25 cellular contexts compared by ENCODE assay signal in the genomic region with DNA sequence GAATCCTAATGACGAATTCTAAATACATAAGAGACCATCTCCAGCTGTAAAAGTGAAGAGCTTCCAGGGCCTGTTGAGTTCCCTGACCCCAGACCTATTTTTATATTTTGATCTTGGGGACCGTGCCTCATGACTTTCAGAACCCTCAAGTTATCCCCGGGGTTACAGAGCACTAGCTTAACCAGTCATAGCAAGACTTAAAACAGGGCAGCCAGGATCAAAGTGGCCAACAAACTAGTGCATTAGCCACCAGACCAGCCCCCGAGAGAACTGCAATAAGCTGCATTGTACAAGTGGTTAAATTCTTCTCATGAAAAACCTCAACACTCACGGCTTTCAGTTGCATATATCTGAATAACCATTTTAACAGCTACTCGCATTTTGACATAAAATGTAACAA.
A peak's percentile ranks its signal among the peaks of the same experiment; 100 is the strongest.
DNase-seq lines count a peak whose midpoint lies in the region; ATAC-seq, FAIRE-seq and TF ChIP-seq lines count a peak whose summit lies in the region.
"Had no signal": no experiment of that assay in that cellular context is flagged by ENCODE, and none has a peak within 500 bp of the region (broad histone marks: within the 10 kb centered on the region; RNA-seq: fewer than 3 reads in every experiment).

No MANE protein-coding gene starts in this region.

- no peak overlapping the region for H3K4me3 ChIP-seq in GM12878
- peak overlapping the region; percentile 12 for H3K4me3 ChIP-seq in neural progenitor cell
- H3K4me3 ChIP-seq: A549, MG63 had no signal

- peaks cover 0 to 3% of the 10 kb centered on the region in 2 experiments; a peak in 1 of 4 replicates for H3K27me3 ChIP-seq in GM12878 (replicated peaks in 1 of 2; ENCODE audit: control insufficient read depth in 2 of 2, insufficient read depth in 2 of 2, low read length in 1 of 2)
- peaks cover 49% of the 10 kb centered on the region for H3K27me3 ChIP-seq in neural progenitor cell
- H3K27me3 ChIP-seq: MG63 had no signal

- H4K20me1 ChIP-seq in GM12878 (ENCODE audit: control insufficient read depth, insufficient read depth) (no peaks in the 10 kb centered on the region), neural progenitor cell (ENCODE audit: low read depth) (peaks cover 17% of the 10 kb centered on the region)

- H3K9me3 ChIP-seq in GM12878 (replicated peaks; ENCODE audit: control insufficient read depth, insufficient read depth, low read length) (no peaks in the 10 kb centered on the region), neural progenitor cell (ENCODE audit: low read depth) (no peaks in the 10 kb centered on the region)
- H3K9me3 ChIP-seq: A549, MG63 had no signal

- no TSS peak for BruUV-seq in GM12878 (replicated peaks; lab: Mats Ljungman, UMichigan)

- peaks cover 66% of the 10 kb centered on the region for H3K4me1 Mint-ChIP-seq in neural progenitor cell
- H3K4me1 Mint-ChIP-seq in naive thymus-derived CD8-positive, alpha-beta T cell, result no peaks in the 10 kb centered on the region
- H3K4me1 Mint-ChIP-seq: CD4-positive, alpha-beta memory T cell; T-cell had no signal

- no peak overlapping the region for H3K4me3 Mint-ChIP-seq in neural progenitor cell
- H3K4me3 Mint-ChIP-seq in naive thymus-derived CD8-positive, alpha-beta T cell, result no peak overlapping the region
- H3K4me3 Mint-ChIP-seq: CD4-positive, alpha-beta memory T cell; T-cell had no signal

- DNase-seq in GM12878 (ENCODE audit: low read depth, low spot score), result no peak
- peak; percentile 21 for DNase-seq in neural progenitor cell (ENCODE audit: low spot score)
- no peak for DNase-seq in NK-92 treated with Interleukin-12 subunit alpha and Interleukin-12 subunit beta, amount 100 ng/mL, for 24 hours (lab: John Stamatoyannopoulos, UW)
- no peak for DNase-seq in NCI-H1417 (lab: John Stamatoyannopoulos, UW)
- no peak for DNase-seq in LoVo (ENCODE audit: low spot score)
- no peak for DNase-seq in naive thymus-derived CD8-positive, alpha-beta T cell
- DNase-seq: C1 segment of cervical spinal cord; CD4-positive, alpha-beta memory T cell; COR-L47; DMS53; KBM-7; MG63; NCI-H1105 treated with DMSO at 0.1 percent for 48 hours; NCI-H2029; NCI-H510A treated with DMSO at 0.1 percent for 48 hours; SHP77; T-cell had no signal

- H3K4me2 ChIP-seq in GM12878 (ENCODE audit: control insufficient read depth, insufficient read depth) (no peak overlapping the region), neural progenitor cell (peak overlapping the region; percentile 58)
- H3K4me2 ChIP-seq: A549 had no signal

- peak overlapping the region; percentile 96 for H3K27ac Mint-ChIP-seq in neural progenitor cell
- no peak overlapping the region for H3K27ac Mint-ChIP-seq in naive thymus-derived CD8-positive, alpha-beta T cell
- H3K27ac Mint-ChIP-seq: T-cell had no signal

- RAD21 ChIA-PET in GM12878 (lab: Charles Lee; ENCODE audit: unreplicated experiment), result interaction anchor here (0.8 to 6.0 kb wide), 15 partner anchors 7 to 400 kb away, joined by 3 to 60 read pairs (median 8); no protein-coding TSS in a partner anchor

- POLR2A ChIA-PET in GM12878 (lab: Charles Lee), result interaction anchor here (0.5 to 3.3 kb wide), 11 partner anchors 9 to 59 kb away, joined by 3 to 22 read pairs (median 3); no protein-coding TSS in a partner anchor
- POLR2A ChIA-PET in naive thymus-derived CD8-positive, alpha-beta T cell (lab: Charles Lee), result no interaction called here

- H3K4me1 ChIP-seq in GM12878 (ENCODE audit: control insufficient read depth, insufficient read depth, low read length) (no peaks in the 10 kb centered on the region), neural progenitor cell (peaks cover 61% of the 10 kb centered on the region)
- H3K4me1 ChIP-seq: A549 had no signal

- H3K36me3 ChIP-seq in GM12878 (ENCODE audit: control insufficient read depth in 2 of 2, insufficient read depth in 2 of 2, low read length in 1 of 2) (no peaks in the 10 kb centered on the region), neural progenitor cell (no peaks in the 10 kb centered on the region)
- H3K36me3 ChIP-seq: MG63 had no signal

- no peaks in the 10 kb centered on the region for H3K79me2 ChIP-seq in GM12878 (ENCODE audit: control insufficient read depth, insufficient read depth, low read length)
- H3K79me2 ChIP-seq in neural progenitor cell (ENCODE audit: low read depth), result no peaks in the 10 kb centered on the region

- H3K27ac ChIP-seq in GM12878 (ENCODE audit: control insufficient read depth, insufficient read depth) (no peak overlapping the region), neural progenitor cell (no peak overlapping the region)
- H3K27ac ChIP-seq: A549, RWPE1 had no signal

- SMC1A ChIA-PET in GM12878 (lab: Charles Lee; ENCODE audit: uncharacterized antibody, unreplicated experiment), result interaction anchor here (0.6 to 11.4 kb wide), 18 partner anchors 9 to 177 kb away, joined by 3 to 111 read pairs (median 8); no protein-coding TSS in a partner anchor

- ATAC-seq in GM19351 (IDR thresholded peaks at IDR 0.05; ENCODE audit: unreplicated experiment) (peak; percentile 64), HG02885 (IDR thresholded peaks at IDR 0.05; ENCODE audit: poor library complexity, unreplicated experiment) (peak; percentile 63), GM12878 (peak; percentile 84)
- ATAC-seq in naive thymus-derived CD8-positive, alpha-beta T cell, result no peak
- ATAC-seq: A549, T-cell had no signal

- CTCF ChIA-PET in GM12878 (lab: Yijun Ruan, JAX), result interaction anchor here (0.7 to 2.8 kb wide), 21 partner anchors 8 to 420 kb away, joined by 3 to 17 read pairs (median 4); no protein-coding TSS in a partner anchor

- H3K36me3 Mint-ChIP-seq in neural progenitor cell, result peaks cover 11% of the 10 kb centered on the region
- H3K36me3 Mint-ChIP-seq in naive thymus-derived CD8-positive, alpha-beta T cell, result no peaks in the 10 kb centered on the region
- H3K36me3 Mint-ChIP-seq: CD4-positive, alpha-beta memory T cell; T-cell had no signal

- in situ Hi-C loops in GM12878 (cut with MboI), result no loop called here

- intact Hi-C loops in GM12878 (cut with micrococcal nuclease; ENCODE audit: unreplicated experiment), result loop anchor here (1.0 kb wide), 1 partner anchor 25 kb away; no protein-coding TSS in a partner anchor

- no peak for FAIRE-seq in GM12878 (lab: Jason Lieb, UNC)
- FAIRE-seq: A549, G401.6, GM12891, H54, HTR-8/SVneo had no signal

- no peak overlapping the region for H2AFZ ChIP-seq in GM12878 (ENCODE audit: control insufficient read depth, low read depth, low read length)
- no peak overlapping the region for H2AFZ ChIP-seq in neural progenitor cell (replicated peaks)

- WGBS in GM12878 (ENCODE audit: insufficient coverage, insufficient replicate concordance, low lambda C conversion rate, missing lambda C conversion rate), result 0% methylated on average over 6 of the region's 6 CpGs

- TF ChIP-seq RAD21 in GM12878 (IDR thresholded peaks at IDR 0.05; ENCODE audit: insufficient read depth, low read depth, low read length), result no peak

- TF ChIP-seq CTCF in GM12878 (IDR thresholded peaks at IDR 0.05 in 2 of 3, conservative IDR thresholded peaks at IDR 0.05 in 1 of 3; ENCODE audit: control insufficient read depth in 2 of 3, extremely low read depth in 1 of 3, insufficient read depth in 1 of 3, low read depth in 3 of 3, low read length in 3 of 3) (no peak), neural progenitor cell (IDR thresholded peaks at IDR 0.05) (no peak)

- peak in 1 of 2 experiments; percentile 61; a peak in 2 of 4 replicates for TF ChIP-seq EP300 in GM12878 (IDR thresholded peaks at IDR 0.05; ENCODE audit: borderline replicate concordance in 1 of 2, control insufficient read depth in 1 of 2, low read depth in 2 of 2, low read length in 2 of 2)

- TF ChIP-seq POLR2A in GM12878 (IDR thresholded peaks at IDR 0.05; ENCODE audit: low read depth, low read length), result no peak

- H3K9ac ChIP-seq in GM12878 (ENCODE audit: control insufficient read depth, insufficient read depth, low read length) (no peak overlapping the region), neural progenitor cell (no peak overlapping the region)

- H3F3A ChIP-seq in neural progenitor cell (ENCODE audit: low read depth), result peaks cover 58% of the 10 kb centered on the region

- H3K9me3 Mint-ChIP-seq in neural progenitor cell, result peaks cover 1% of the 10 kb centered on the region
- H3K9me3 Mint-ChIP-seq in naive thymus-derived CD8-positive, alpha-beta T cell, result no peaks in the 10 kb centered on the region
- H3K9me3 Mint-ChIP-seq: CD4-positive, alpha-beta memory T cell; T-cell had no signal

- peaks cover 4% of the 10 kb centered on the region for H3K27me3 Mint-ChIP-seq in neural progenitor cell (ENCODE audit: insufficient read depth, low read depth)
- peaks cover 3 to 10% (median 6%) of the 10 kb centered on the region in 5 donors for H3K27me3 Mint-ChIP-seq in naive thymus-derived CD8-positive, alpha-beta T cell

TF ChIP-seq in GM12878, 131 proteins besides CTCF, POLR2A, EP300 and RAD21 (continues in another document):
- TF ChIP-seq MEF2B (IDR thresholded peaks at IDR 0.05; ENCODE audit: partially characterized antibody, poor library complexity, severe bottlenecking), result peak; percentile 60

Comparison
In these comparisons a context has a peak if more than half of its experiments do, and no peak if none do; other contexts are left out.
1. ATAC-seq: peak in GM19351 (single experiment), HG02885 (single experiment) and GM12878 (single experiment); none in naive thymus-derived CD8-positive, alpha-beta T cell (0 of 2).